In the genomic region with DNA sequence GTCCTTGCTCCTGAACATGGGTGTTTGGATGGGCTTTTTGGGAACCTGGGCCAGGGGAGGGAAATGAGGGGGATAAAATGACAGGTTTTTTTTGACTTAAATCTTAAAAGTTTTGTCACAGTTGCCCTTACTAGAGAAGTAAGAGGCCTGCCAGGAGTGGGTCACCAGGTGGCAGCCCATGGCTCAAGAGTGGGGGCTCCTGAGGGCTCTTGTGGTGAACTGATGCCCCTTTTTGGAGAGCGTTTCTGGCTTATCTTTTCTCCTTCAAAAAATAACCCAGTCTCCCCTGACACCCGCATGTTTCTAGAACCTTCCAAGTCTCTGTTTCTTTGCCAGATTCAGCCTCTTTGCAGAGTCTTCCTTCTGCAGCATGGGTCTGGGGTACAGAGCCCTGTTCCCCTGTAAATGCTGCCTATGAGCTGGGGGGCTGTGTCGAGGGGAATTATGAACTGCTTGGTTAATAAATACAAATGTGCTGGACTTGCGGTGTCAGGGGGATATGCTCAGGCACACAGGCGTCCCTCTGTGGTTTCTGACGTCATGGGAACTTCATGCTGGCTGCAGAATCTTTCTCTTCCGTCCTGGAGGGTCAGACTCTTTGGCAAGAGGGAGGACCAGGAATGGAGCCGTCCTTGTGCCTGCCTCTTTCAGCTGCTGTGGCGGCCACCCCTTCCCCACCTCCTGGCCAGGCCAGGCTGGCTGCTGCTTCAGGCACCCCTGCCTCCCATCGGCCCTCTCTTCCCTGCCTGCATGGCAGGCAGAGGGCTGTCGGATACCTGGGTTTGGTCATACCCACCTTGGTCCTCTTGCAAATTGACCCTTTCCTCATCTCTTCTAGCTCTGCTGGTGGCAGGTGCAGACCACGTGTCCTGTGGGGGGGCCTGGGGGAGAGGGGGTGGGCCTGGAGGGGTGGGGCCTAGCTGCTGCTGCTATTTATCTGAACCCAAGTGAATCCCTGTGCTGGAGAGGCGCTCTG, we compare ENCODE assay signal across 8 cellular contexts. TPM values are rescaled to one million over a fixed set of nuclear protein-coding genes. Genes with fewer than 3 reads are reported as not detected.
A peak's percentile ranks its signal among the peaks of the same experiment; 100 is the strongest.
DNase-seq lines count a peak whose midpoint lies in the region; ATAC-seq, FAIRE-seq and TF ChIP-seq lines count a peak whose summit lies in the region.

No MANE protein-coding gene starts in this region.

- peak overlapping the region; percentile 80 for H3K4me3 Mint-ChIP-seq in T-helper 1 cell treated with Interleukin-12 subunit alpha and Interleukin-12 subunit beta and Interleukin-4 antibody, amounts not matched to agents 30 μg/mL and 1 μg/mL, for 36 hours

- ATAC-seq in DND-41 (ENCODE audit: insufficient read depth, low read depth) (no peak), HG02678 (IDR thresholded peaks at IDR 0.05; ENCODE audit: unreplicated experiment) (peak; percentile 43), upper lobe of left lung (ENCODE audit: low FRiP score in 2 of 2) (peak in 1 of 2 donors; percentile 26), GM18519 (IDR thresholded peaks at IDR 0.05; ENCODE audit: low FRiP score, unreplicated experiment) (no peak)

- no peak for TF ChIP-seq CTCF in DND-41 (IDR thresholded peaks at IDR 0.05; ENCODE audit: borderline replicate concordance, extremely low read depth, low read length, poor library complexity, severe bottlenecking)
- TF ChIP-seq CTCF in endothelial cell of umbilical vein (IDR thresholded peaks at IDR 0.05; ENCODE audit: extremely low read depth in 1 of 2, insufficient read depth in 1 of 2, low read depth in 1 of 2, low read length in 2 of 2): no peak
- TF ChIP-seq CTCF in upper lobe of left lung (IDR thresholded peaks at IDR 0.05): no peak

- peak overlapping the region; percentile 16; the same call in 1 of the 2 replicates for H2AFZ ChIP-seq in DND-41 (ENCODE audit: low read depth, low read length)
- H2AFZ ChIP-seq in endothelial cell of umbilical vein (ENCODE audit: low read depth, low read length): no peak overlapping the region

- H3K9ac ChIP-seq in DND-41 (ENCODE audit: low read depth, low read length) (peak overlapping the region; percentile 78), endothelial cell of umbilical vein (replicated peaks; ENCODE audit: extremely low read depth, insufficient read depth, low read length) (peak overlapping the region; percentile 99)

- no peaks in the 10 kb centered on the region for H4K20me1 ChIP-seq in DND-41 (ENCODE audit: insufficient read depth, low read length)
- H4K20me1 ChIP-seq in endothelial cell of umbilical vein (replicated peaks; ENCODE audit: control insufficient read depth, extremely low read depth, insufficient read depth, low read length): no peaks in the 10 kb centered on the region

- TF ChIP-seq POLR2A in endothelial cell of umbilical vein (IDR thresholded peaks at IDR 0.05; ENCODE audit: low read depth, low read length): peak; percentile 20
- TF ChIP-seq POLR2A in upper lobe of left lung (IDR thresholded peaks at IDR 0.05): no peak

- H3K9me3 ChIP-seq in DND-41 (ENCODE audit: insufficient read depth, low read length, severe bottlenecking): no peaks in the 10 kb centered on the region
- no peaks in the 10 kb centered on the region for H3K9me3 ChIP-seq in endothelial cell of umbilical vein (replicated peaks; ENCODE audit: control insufficient read depth, insufficient read depth, low read length)
- no peaks in the 10 kb centered on the region for H3K9me3 ChIP-seq in upper lobe of left lung

- H3K27me3 ChIP-seq in DND-41 (ENCODE audit: insufficient read depth, low read length, poor library complexity) (no peaks in the 10 kb centered on the region), endothelial cell of umbilical vein (ENCODE audit: control insufficient read depth in 2 of 2, insufficient read depth in 2 of 2, low read length in 2 of 2) (no peaks in the 10 kb centered on the region), upper lobe of left lung (no peaks in the 10 kb centered on the region)

- no peaks in the 10 kb centered on the region for H3K9me3 Mint-ChIP-seq in T-helper 1 cell treated with Interleukin-12 subunit alpha and Interleukin-12 subunit beta and Interleukin-4 antibody, amounts not matched to agents 30 μg/mL and 1 μg/mL, for 36 hours

- peak; percentile 97 for FAIRE-seq in endothelial cell of umbilical vein (lab: Jason Lieb, UNC)

- intact Hi-C loops in endothelial cell of umbilical vein (cut with micrococcal nuclease): loop anchor here (2.0 kb wide), 1 partner anchor 61 kb away; no protein-coding TSS in a partner anchor

- H3K4me3 ChIP-seq in DND-41 (ENCODE audit: low read depth in 1 of 2, low read length in 2 of 2) (peak overlapping the region in 1 of 2 experiments; percentile 47; a peak in 2 of 4 replicates), endothelial cell of umbilical vein (replicated peaks in 1 of 3; ENCODE audit: insufficient read depth in 1 of 3, low read depth in 1 of 3, low read length in 3 of 3) (no peak overlapping the region), upper lobe of left lung (peak overlapping the region in 3 of 4 donors; percentile 32 to 58 (median 49))

- H3K27ac ChIP-seq in DND-41 (ENCODE audit: low read length) (peak overlapping the region; percentile 98), endothelial cell of umbilical vein (ENCODE audit: insufficient read depth, low read depth, low read length) (peak overlapping the region; percentile 99), upper lobe of left lung (peak overlapping the region; percentile 96 to 99 (median 98))

- H3K36me3 ChIP-seq in DND-41 (ENCODE audit: insufficient read depth, low read length) (peaks cover 56% of the 10 kb centered on the region), endothelial cell of umbilical vein (ENCODE audit: control insufficient read depth in 2 of 2, extremely low read depth in 1 of 2, insufficient read depth in 2 of 2, low read length in 2 of 2) (peaks cover 6 to 7% of the 10 kb centered on the region in 2 experiments), upper lobe of left lung (peaks cover 2 to 27% (median 21%) of the 10 kb centered on the region in 4 donors)

- dilution Hi-C loops in endothelial cell of umbilical vein (cut with MboI; ENCODE audit: extremely low pct_ligation_motif_present, low sequenced_read_pairs): no loop called here

- H3K4me2 ChIP-seq in DND-41 (ENCODE audit: insufficient read depth, low read length): peak overlapping the region; percentile 78
- H3K4me2 ChIP-seq in endothelial cell of umbilical vein (ENCODE audit: insufficient read depth, low read length): peak overlapping the region; percentile 28

- H3K9me1 ChIP-seq in endothelial cell of umbilical vein (replicated peaks; ENCODE audit: control insufficient read depth, extremely low read depth, insufficient read depth, low read length): no peaks in the 10 kb centered on the region

- no peak for DNase-seq in DND-41
- DNase-seq in endothelial cell of umbilical vein (ENCODE audit: low read depth, low spot score): peak; percentile 91
- peak; percentile 80 for DNase-seq in mucosa of gallbladder (ENCODE audit: low spot score)
- DNase-seq in upper lobe of left lung: peak; percentile 49 to 69
- DNase-seq in NCI-H1048 (lab: John Stamatoyannopoulos, UW): no peak

- peak overlapping the region; percentile 90 for H3K27ac Mint-ChIP-seq in T-helper 1 cell treated with Interleukin-12 subunit alpha and Interleukin-12 subunit beta and Interleukin-4 antibody, amounts not matched to agents 30 μg/mL and 1 μg/mL, for 36 hours

- peaks cover 17% of the 10 kb centered on the region for H3K36me3 Mint-ChIP-seq in T-helper 1 cell treated with Interleukin-12 subunit alpha and Interleukin-12 subunit beta and Interleukin-4 antibody, amounts not matched to agents 30 μg/mL and 1 μg/mL, for 36 hours (ENCODE audit: low read depth)

- H3K4me1 Mint-ChIP-seq in T-helper 1 cell treated with Interleukin-12 subunit alpha and Interleukin-12 subunit beta and Interleukin-4 antibody, amounts not matched to agents 30 μg/mL and 1 μg/mL, for 36 hours (ENCODE audit: low read depth): peaks cover 30% of the 10 kb centered on the region

- CTCF ChIA-PET in endothelial cell of umbilical vein (lab: Charles Lee): interaction anchor here (1.3 to 9.5 kb wide), 13 partner anchors 10 to 483 kb away, joined by 4 to 287 read pairs (median 14); a partner anchor contains a TSS

- BruUV-seq in endothelial cell of umbilical vein (replicated peaks; lab: Mats Ljungman, UMichigan): TSS peak; percentile 79

- WGBS in upper lobe of left lung, 2 donors: 18 to 26% methylated on average over 6 to 13 of the region's 13 CpGs

- H3K4me1 ChIP-seq in DND-41 (ENCODE audit: insufficient read depth, low read length) (peaks cover 42% of the 10 kb centered on the region), endothelial cell of umbilical vein (ENCODE audit: control insufficient read depth, extremely low read depth, insufficient read depth, low read length) (peaks cover 58% of the 10 kb centered on the region), upper lobe of left lung (peaks cover 71 to 89% (median 81%) of the 10 kb centered on the region in 4 donors)

- TF ChIP-seq EP300 in upper lobe of left lung (IDR thresholded peaks at IDR 0.05): no peak

- peaks cover 9% of the 10 kb centered on the region for H3K79me2 ChIP-seq in DND-41 (ENCODE audit: insufficient read depth, low read length)
- H3K79me2 ChIP-seq in endothelial cell of umbilical vein (ENCODE audit: control insufficient read depth, insufficient read depth, low read length): peaks cover 4% of the 10 kb centered on the region

- no peaks in the 10 kb centered on the region for H3K27me3 Mint-ChIP-seq in T-helper 1 cell treated with Interleukin-12 subunit alpha and Interleukin-12 subunit beta and Interleukin-4 antibody, amounts not matched to agents 30 μg/mL and 1 μg/mL, for 36 hours (ENCODE audit: low read depth)

- POLR2A ChIA-PET in endothelial cell of umbilical vein (lab: Charles Lee): interaction anchor here (0.5 to 2.8 kb wide), 3 partner anchors 33 to 50 kb away, joined by 3 to 39 read pairs (median 14); a partner anchor contains a TSS

RNA-seq across cellular contexts. Expression of a gene that starts 30.1 kb away (rescaled TPM):
- 121 and 123 TPM in 2 replicates for total RNA-seq in endothelial cell of umbilical vein
- polyA plus RNA-seq in endothelial cell of umbilical vein: 97.7 and 108 TPM in 2 replicates
- polyA plus RNA-seq in endothelial cell of umbilical vein (2011; cell fraction: cytosol; rRNA removed): 104 and 109 TPM in 2 replicates
- polyA plus RNA-seq in endothelial cell of umbilical vein (2011; cell fraction: nucleus; rRNA removed): 80.0 and 93.4 TPM in 2 replicates
- 102 and 108 TPM in 2 replicates for polyA plus RNA-seq in endothelial cell of umbilical vein (2012)
- 121 and 135 TPM in 2 replicates for polyA minus RNA-seq in endothelial cell of umbilical vein
- 94.9 TPM for polyA minus RNA-seq in endothelial cell of umbilical vein (2011; cell fraction: cytosol; rRNA and poly(A)+ RNA removed)
- polyA minus RNA-seq in endothelial cell of umbilical vein (2011; cell fraction: nucleus; rRNA and poly(A)+ RNA removed): 29.3 and 48.0 TPM in 2 replicates
- 126 TPM for total RNA-seq in mucosa of gallbladder
- total RNA-seq in upper lobe of left lung: 100 to 1,000 TPM in 2 of 6 donors, 10 to 100 TPM in 4; 48.2 to 130 (median 67.2) TPM

RNA-seq across cellular contexts. Expression of a gene that starts 30.8 kb away (rescaled TPM):
- total RNA-seq in endothelial cell of umbilical vein (34.2 and 36.8 TPM in 2 replicates), mucosa of gallbladder (83.8 TPM), upper lobe of left lung (10 to 100 TPM; 18.5 to 34.3 (median 26.0) TPM)
- polyA plus RNA-seq in endothelial cell of umbilical vein: 55.3 and 65.2 TPM in 2 replicates
- 37.7 and 41.6 TPM in 2 replicates for polyA plus RNA-seq in endothelial cell of umbilical vein (2011; cell fraction: cytosol; rRNA removed)
- 46.0 and 52.0 TPM in 2 replicates for polyA plus RNA-seq in endothelial cell of umbilical vein (2011; cell fraction: nucleus; rRNA removed)
- polyA plus RNA-seq in endothelial cell of umbilical vein (2012): 38.0 and 54.5 TPM in 2 replicates
- 34.7 and 36.8 TPM in 2 replicates for polyA minus RNA-seq in endothelial cell of umbilical vein
- polyA minus RNA-seq in endothelial cell of umbilical vein (2011; cell fraction: cytosol; rRNA and poly(A)+ RNA removed): 3.8 TPM
- 9.4 and 12.8 TPM in 2 replicates for polyA minus RNA-seq in endothelial cell of umbilical vein (2011; cell fraction: nucleus; rRNA and poly(A)+ RNA removed)

RNA-seq across cellular contexts. Expression of a gene that starts 36.7 kb away (rescaled TPM):
- 12.3 and 13.3 TPM in 2 replicates for total RNA-seq in endothelial cell of umbilical vein
- 5.3 and 9.2 TPM in 2 replicates for polyA plus RNA-seq in endothelial cell of umbilical vein
- 1.2 and 2.4 TPM in 2 replicates for polyA plus RNA-seq in endothelial cell of umbilical vein (2011; cell fraction: cytosol; rRNA removed)
- polyA plus RNA-seq in endothelial cell of umbilical vein (2011; cell fraction: nucleus; rRNA removed): 1.7 and 1.8 TPM in 2 replicates
- 1.8 and 3.9 TPM in 2 replicates for polyA plus RNA-seq in endothelial cell of umbilical vein (2012)
- polyA minus RNA-seq in endothelial cell of umbilical vein: 2.7 and 3.1 TPM in 2 replicates
- polyA minus RNA-seq in endothelial cell of umbilical vein (2011; cell fraction: cytosol; rRNA and poly(A)+ RNA removed): 51.2 TPM
- 1.6 and 5.1 TPM in 2 replicates for polyA minus RNA-seq in endothelial cell of umbilical vein (2011; cell fraction: nucleus; rRNA and poly(A)+ RNA removed)
- 43.5 TPM for total RNA-seq in mucosa of gallbladder
- 10 to 100 TPM in 3 of 6 donors, 1 to 10 TPM in 3; 3.7 to 17.0 (median 10.3) TPM for total RNA-seq in upper lobe of left lung

Comparison
In these comparisons a context has a peak if more than half of its experiments do, and no peak if none do; other contexts are left out.
1. DNase-seq: peak in endothelial cell of umbilical vein (single experiment), mucosa of gallbladder (single experiment) and upper lobe of left lung (2 of 2); none in DND-41 (single experiment) and NCI-H1048 (single experiment).
2. H3K4me3 ChIP-seq: peak in upper lobe of left lung (3 of 4); none in endothelial cell of umbilical vein (0 of 3).
3. Peak in every context shown above with its lines, with median percentiles within 50 percentile points of each other: H3K27ac ChIP-seq.